21 cellular contexts compared by ENCODE assay signal in genomic region chr5:138961711-138962110, GRCh38.
"Had no signal": no experiment of that assay in that cellular context is flagged by ENCODE, and none has a peak within 500 bp of the region (broad histone marks: within the 10 kb centered on the region; RNA-seq: fewer than 3 reads in every experiment).

No MANE protein-coding gene starts in this region.

- DNase-seq: activated CD4-positive, alpha-beta memory T cell treated with anti-CD3 and anti-CD28 coated beads, Interleukin-2, amount 10 ng/mL, durations not matched to agents 7 days and 5 days; activated CD4-positive, alpha-beta T cell treated with anti-CD3 and anti-CD28 coated beads for 36 hours; activated CD4-positive, alpha-beta T cell treated with anti-CD3 and anti-CD28 coated beads, Interleukin-2, amount 50 U/mL, for 1 hour; activated CD4-positive, CD25-positive, alpha-beta regulatory T cell; activated gamma-delta T cell; activated naive CD4-positive, alpha-beta T cell treated with anti-CD3 and anti-CD28 coated beads, Interleukin-2, amount 10 ng/mL, durations not matched to agents 7 days and 5 days; activated naive CD8-positive, alpha-beta T cell treated with anti-CD3 and anti-CD28 coated beads for 36 hours; activated T-cell treated with anti-CD3 and anti-CD28 coated beads for 4 hours; activated T-cell treated with anti-CD3 and anti-CD28 coated beads, Interleukin-2, amount 50 U/mL, for 48 hours; central memory CD4-positive, alpha-beta T cell; MG63; MV-4-11; NCI-H1105 treated with DMSO at 0.1 percent for 48 hours; NCI-H1436 treated with DMSO at 0.1 percent for 48 hours; NCI-H187 treated with DMSO at 0.1 percent for 48 hours; NCI-H2081 treated with DMSO at 0.1 percent for 48 hours; PC-3; T-helper 17 cell; T-helper 9 cell had no signal

- H3K36me3 ChIP-seq: breast epithelium, MG63 had no signal

- H3K4me3 ChIP-seq: breast epithelium, MG63 had no signal

- H3K4me1 Mint-ChIP-seq: activated CD4-positive, alpha-beta memory T cell treated with anti-CD3 and anti-CD28 coated beads, Interleukin-2, amount 10 ng/mL, durations not matched to agents 7 days and 5 days; activated CD4-positive, alpha-beta T cell treated with anti-CD3 and anti-CD28 coated beads for 36 hours; activated naive CD4-positive, alpha-beta T cell treated with anti-CD3 and anti-CD28 coated beads, Interleukin-2, amount 10 ng/mL, durations not matched to agents 7 days and 5 days; activated naive CD8-positive, alpha-beta T cell treated with anti-CD3 and anti-CD28 coated beads for 36 hours; activated T-helper 17 cell treated with anti-CD3 and anti-CD28 coated beads, Interleukin-2, amount 50 U/mL, for 72 hours had no signal

- H3K27ac ChIP-seq: breast epithelium had no signal

- H3K9me3 Mint-ChIP-seq: activated CD4-positive, alpha-beta memory T cell treated with anti-CD3 and anti-CD28 coated beads, Interleukin-2, amount 10 ng/mL, durations not matched to agents 7 days and 5 days; activated naive CD4-positive, alpha-beta T cell treated with anti-CD3 and anti-CD28 coated beads, Interleukin-2, amount 10 ng/mL, durations not matched to agents 7 days and 5 days; activated naive CD8-positive, alpha-beta T cell treated with anti-CD3 and anti-CD28 coated beads for 36 hours; activated T-helper 17 cell treated with anti-CD3 and anti-CD28 coated beads, Interleukin-2, amount 50 U/mL, for 72 hours had no signal

- ATAC-seq: activated CD4-positive, alpha-beta T cell treated with anti-CD3 and anti-CD28 coated beads for 36 hours; activated T-helper 17 cell treated with anti-CD3 and anti-CD28 coated beads, Interleukin-2, amount 50 U/mL, for 72 hours; PC-3; T-helper 17 cell had no signal

- H3K4me1 ChIP-seq: breast epithelium had no signal

- H3K36me3 Mint-ChIP-seq: activated naive CD4-positive, alpha-beta T cell treated with anti-CD3 and anti-CD28 coated beads, Interleukin-2, amount 10 ng/mL, durations not matched to agents 7 days and 5 days; activated naive CD8-positive, alpha-beta T cell treated with anti-CD3 and anti-CD28 coated beads for 36 hours had no signal

- H3K27ac Mint-ChIP-seq: activated CD4-positive, alpha-beta memory T cell treated with anti-CD3 and anti-CD28 coated beads, Interleukin-2, amount 10 ng/mL, durations not matched to agents 7 days and 5 days; activated CD4-positive, alpha-beta T cell treated with anti-CD3 and anti-CD28 coated beads for 36 hours; activated naive CD4-positive, alpha-beta T cell treated with anti-CD3 and anti-CD28 coated beads, Interleukin-2, amount 10 ng/mL, durations not matched to agents 7 days and 5 days; activated naive CD8-positive, alpha-beta T cell treated with anti-CD3 and anti-CD28 coated beads for 36 hours; T-helper 17 cell had no signal

- H3K4me3 Mint-ChIP-seq: activated CD4-positive, alpha-beta memory T cell treated with anti-CD3 and anti-CD28 coated beads, Interleukin-2, amount 10 ng/mL, durations not matched to agents 7 days and 5 days; activated CD4-positive, alpha-beta T cell treated with anti-CD3 and anti-CD28 coated beads for 36 hours; activated naive CD4-positive, alpha-beta T cell treated with anti-CD3 and anti-CD28 coated beads, Interleukin-2, amount 10 ng/mL, durations not matched to agents 7 days and 5 days; activated naive CD8-positive, alpha-beta T cell treated with anti-CD3 and anti-CD28 coated beads for 36 hours; activated T-helper 17 cell treated with anti-CD3 and anti-CD28 coated beads, Interleukin-2, amount 50 U/mL, for 72 hours; T-helper 17 cell had no signal

- H3K27me3 ChIP-seq: breast epithelium, MG63 had no signal

- H3K27me3 Mint-ChIP-seq: activated CD4-positive, alpha-beta memory T cell treated with anti-CD3 and anti-CD28 coated beads, Interleukin-2, amount 10 ng/mL, durations not matched to agents 7 days and 5 days; activated CD4-positive, alpha-beta T cell treated with anti-CD3 and anti-CD28 coated beads for 36 hours; activated naive CD4-positive, alpha-beta T cell treated with anti-CD3 and anti-CD28 coated beads, Interleukin-2, amount 10 ng/mL, durations not matched to agents 7 days and 5 days; activated naive CD8-positive, alpha-beta T cell treated with anti-CD3 and anti-CD28 coated beads for 36 hours; activated T-helper 17 cell treated with anti-CD3 and anti-CD28 coated beads, Interleukin-2, amount 50 U/mL, for 72 hours; T-helper 17 cell had no signal

- H3K9me3 ChIP-seq: breast epithelium, MG63 had no signal
